10 cellular contexts compared by ENCODE assay signal in the genomic region with DNA sequence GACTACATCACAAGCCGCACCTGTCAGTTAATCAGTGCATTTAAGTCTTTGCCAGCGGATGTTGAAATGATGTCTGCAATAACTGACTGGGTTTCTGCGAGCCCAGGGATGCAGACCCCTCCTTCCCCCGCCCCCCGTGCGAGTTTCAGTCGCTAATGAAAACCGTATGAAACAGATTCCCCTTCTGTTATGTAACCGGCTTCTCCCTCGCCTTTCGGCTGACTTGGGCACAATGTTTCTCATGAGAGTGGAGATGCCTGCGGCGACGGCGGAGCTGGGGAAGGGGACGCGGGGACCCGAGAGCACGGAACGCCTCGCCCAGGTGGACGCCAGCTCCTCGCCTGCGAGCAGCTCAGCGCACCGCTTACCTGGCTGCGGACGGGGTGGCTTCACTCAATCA. TPM values are rescaled to one million over a fixed set of nuclear protein-coding genes. Genes with fewer than 3 reads are reported as not detected.
DNase-seq lines count a peak whose midpoint lies in the region; ATAC-seq and TF ChIP-seq lines count a peak whose summit lies in the region.
"Had no signal": no experiment of that assay in that cellular context is flagged by ENCODE, and none has a peak within 500 bp of the region (broad histone marks: within the 10 kb centered on the region; RNA-seq: fewer than 3 reads in every experiment).

No MANE protein-coding gene starts in this region.

- no peak overlapping the region for H3K27ac Mint-ChIP-seq in stimulated activated memory B cell treated with anti-CD40 and anti-IgM and Interleukin-4, amounts not matched to agents 10 μg/mL and 1 μg/mL and 100 μg/mL, for 72 hours
- no peak overlapping the region for H3K27ac Mint-ChIP-seq in activated T-helper 17 cell treated with anti-CD3 and anti-CD28 coated beads, Interleukin-2, amount 50 U/mL, for 72 hours
- H3K27ac Mint-ChIP-seq: activated CD8-positive, alpha-beta memory T cell treated with anti-CD3 and anti-CD28 coated beads, Interleukin-2, amount 10 ng/mL, durations not matched to agents 7 days and 5 days had no signal

- H3K36me3 Mint-ChIP-seq in stimulated activated memory B cell treated with anti-CD40 and anti-IgM and Interleukin-4, amounts not matched to agents 10 μg/mL and 1 μg/mL and 100 μg/mL, for 72 hours, result no peaks in the 10 kb centered on the region
- no peaks in the 10 kb centered on the region for H3K36me3 Mint-ChIP-seq in activated T-helper 17 cell treated with anti-CD3 and anti-CD28 coated beads, Interleukin-2, amount 50 U/mL, for 72 hours (ENCODE audit: low read depth)

- peaks cover 43% of the 10 kb centered on the region for H3K27me3 Mint-ChIP-seq in stimulated activated memory B cell treated with anti-CD40 and anti-IgM and Interleukin-4, amounts not matched to agents 10 μg/mL and 1 μg/mL and 100 μg/mL, for 72 hours
- peaks cover 55% of the 10 kb centered on the region for H3K27me3 Mint-ChIP-seq in activated T-helper 17 cell treated with anti-CD3 and anti-CD28 coated beads, Interleukin-2, amount 50 U/mL, for 72 hours

- no peak for ATAC-seq in stimulated activated memory B cell treated with anti-CD40 and anti-IgM and Interleukin-4, amounts not matched to agents 10 μg/mL and 1 μg/mL and 100 μg/mL, for 72 hours
- ATAC-seq in activated T-helper 17 cell treated with anti-CD3 and anti-CD28 coated beads, Interleukin-2, amount 50 U/mL, for 72 hours (replicated peaks), result no peak
- ATAC-seq: activated CD8-positive, alpha-beta memory T cell treated with anti-CD3 and anti-CD28 coated beads, Interleukin-2, amount 10 ng/mL, durations not matched to agents 7 days and 5 days had no signal

- H3K4me3 ChIP-seq in H7 (ENCODE audit: insufficient read depth, low read depth, low read length) (peak overlapping the region; percentile 55; the same call in 1 of the 2 replicates), esophagus squamous epithelium (peak overlapping the region in 3 of 4 donors; percentile 5 to 49 (median 33)), prostate gland (peak overlapping the region; percentile 0 to 22)

- peaks cover 9 to 18% (median 14%) of the 10 kb centered on the region in 3 donors for H3K4me1 ChIP-seq in esophagus squamous epithelium
- peaks cover 4% of the 10 kb centered on the region for H3K4me1 ChIP-seq in prostate gland (replicated peaks)

- intact Hi-C loops in esophagus squamous epithelium (cut with DNase I), result loop anchor here (10.0 kb wide), 1 partner anchor 201 kb away; no protein-coding TSS in a partner anchor
- intact Hi-C loops in prostate gland (cut with DNase I), result no loop called here

- no peaks in the 10 kb centered on the region for H3K9me3 ChIP-seq in esophagus squamous epithelium
- no peaks in the 10 kb centered on the region for H3K9me3 ChIP-seq in prostate gland
- H3K9me3 ChIP-seq: right atrium auricular region had no signal

- no peak for TF ChIP-seq CTCF in esophagus squamous epithelium (IDR thresholded peaks at IDR 0.05)
- no peak for TF ChIP-seq CTCF in prostate gland (IDR thresholded peaks at IDR 0.05)

- H3K9me3 Mint-ChIP-seq in stimulated activated memory B cell treated with anti-CD40 and anti-IgM and Interleukin-4, amounts not matched to agents 10 μg/mL and 1 μg/mL and 100 μg/mL, for 72 hours, result no peaks in the 10 kb centered on the region
- H3K9me3 Mint-ChIP-seq in activated T-helper 17 cell treated with anti-CD3 and anti-CD28 coated beads, Interleukin-2, amount 50 U/mL, for 72 hours, result peaks cover 4% of the 10 kb centered on the region
- H3K9me3 Mint-ChIP-seq: central memory CD8-positive, alpha-beta T cell had no signal

- TF ChIP-seq POLR2A in esophagus squamous epithelium (IDR thresholded peaks at IDR 0.05), result no peak
- no peak for TF ChIP-seq POLR2A in prostate gland (IDR thresholded peaks at IDR 0.05)

- DNase-seq in H7 (peak; percentile 58), NCI-H69 (lab: John Stamatoyannopoulos, UW) (peak; percentile 83), esophagus squamous epithelium (lab: John Stamatoyannopoulos, UW) (no peak), prostate gland (ENCODE audit: low spot score) (no peak), DMS79 (lab: John Stamatoyannopoulos, UW) (no peak)
- DNase-seq: activated CD8-positive, alpha-beta memory T cell treated with anti-CD3 and anti-CD28 coated beads, Interleukin-2, amount 10 ng/mL, durations not matched to agents 7 days and 5 days had no signal

- H3K27ac ChIP-seq in esophagus squamous epithelium, result no peak overlapping the region
- no peak overlapping the region for H3K27ac ChIP-seq in prostate gland
- H3K27ac ChIP-seq: right atrium auricular region had no signal

- H3K36me3 ChIP-seq in H7 (replicated peaks; ENCODE audit: control insufficient read depth, insufficient read depth, low read length) (no peaks in the 10 kb centered on the region), esophagus squamous epithelium (no peaks in the 10 kb centered on the region), prostate gland (no peaks in the 10 kb centered on the region)
- H3K36me3 ChIP-seq: right atrium auricular region had no signal

- H3K27me3 ChIP-seq in H7 (ENCODE audit: control insufficient read depth, insufficient read depth, low read length), result peaks cover 17% of the 10 kb centered on the region
- peaks cover 4 to 95% (median 26%) of the 10 kb centered on the region in 4 donors for H3K27me3 ChIP-seq in esophagus squamous epithelium
- H3K27me3 ChIP-seq in prostate gland (replicated peaks; ENCODE audit: insufficient read depth), result peaks cover 8% of the 10 kb centered on the region

- H3K4me3 Mint-ChIP-seq in stimulated activated memory B cell treated with anti-CD40 and anti-IgM and Interleukin-4, amounts not matched to agents 10 μg/mL and 1 μg/mL and 100 μg/mL, for 72 hours, result no peak overlapping the region
- H3K4me3 Mint-ChIP-seq in activated T-helper 17 cell treated with anti-CD3 and anti-CD28 coated beads, Interleukin-2, amount 50 U/mL, for 72 hours, result no peak overlapping the region
- H3K4me3 Mint-ChIP-seq: activated CD8-positive, alpha-beta memory T cell treated with anti-CD3 and anti-CD28 coated beads, Interleukin-2, amount 10 ng/mL, durations not matched to agents 7 days and 5 days; central memory CD8-positive, alpha-beta T cell had no signal

- H3K4me1 Mint-ChIP-seq in stimulated activated memory B cell treated with anti-CD40 and anti-IgM and Interleukin-4, amounts not matched to agents 10 μg/mL and 1 μg/mL and 100 μg/mL, for 72 hours, result peaks cover 6% of the 10 kb centered on the region
- H3K4me1 Mint-ChIP-seq in activated T-helper 17 cell treated with anti-CD3 and anti-CD28 coated beads, Interleukin-2, amount 50 U/mL, for 72 hours, result no peaks in the 10 kb centered on the region
- H3K4me1 Mint-ChIP-seq: activated CD8-positive, alpha-beta memory T cell treated with anti-CD3 and anti-CD28 coated beads, Interleukin-2, amount 10 ng/mL, durations not matched to agents 7 days and 5 days; central memory CD8-positive, alpha-beta T cell had no signal

- WGBS in esophagus squamous epithelium, 2 donors, result 10 to 17% methylated on average over 17 to 20 of the region's 28 CpGs
- WGBS in prostate gland, result 2% methylated on average over 28 of the region's 28 CpGs

RNA-seq across cellular contexts. Expression of a gene that starts 0.7 kb away (rescaled TPM):
- not detected in 2 replicates for total RNA-seq in H7 (2014; rRNA removed; shearing (Covaris generic))
- total RNA-seq in esophagus squamous epithelium, result not detected
- total RNA-seq in prostate gland, result under 1 TPM; 0.23 to 0.36 TPM
- total RNA-seq in activated T-helper 17 cell treated with anti-CD3 and anti-CD28 coated beads, Interleukin-2, amount 50 U/mL, for 72 hours, result not detected
- total RNA-seq: activated CD8-positive, alpha-beta memory T cell treated with anti-CD3 and anti-CD28 coated beads, Interleukin-2, amount 10 ng/mL, durations not matched to agents 7 days and 5 days; right atrium auricular region had no signal

Comparison
In these comparisons a context has a peak if more than half of its experiments do, and no peak if none do; other contexts are left out.
1. DNase-seq: peak in H7 (single experiment) and NCI-H69 (single experiment); none in esophagus squamous epithelium (single experiment), prostate gland (single experiment) and DMS79 (single experiment).
2. Peak in every context shown above with its lines, with median percentiles within 50 percentile points of each other: H3K4me3 ChIP-seq.